7 cellular contexts compared by ENCODE assay signal in genomic region chr22:40176921-40177737, GRCh38. TPM values are rescaled to one million over a fixed set of nuclear protein-coding genes. Genes with fewer than 3 reads are reported as not detected.
A peak's percentile ranks its signal among the peaks of the same experiment; 100 is the strongest.
DNase-seq lines count a peak whose midpoint lies in the region; ATAC-seq and TF ChIP-seq lines count a peak whose summit lies in the region.

No MANE protein-coding gene starts in this region.

- H3K4me3 ChIP-seq in esophagus (ENCODE audit: low read depth in 1 of 2, low read length in 2 of 2), result peak overlapping the region; percentile 31 to 81
- peak overlapping the region; percentile 57 to 92 (median 74) for H3K4me3 ChIP-seq in subcutaneous abdominal adipose tissue (ENCODE audit: low read depth in 1 of 5, low read length in 5 of 5)

- H3K27me3 ChIP-seq in esophagus (ENCODE audit: control insufficient read depth in 1 of 2, insufficient read depth in 2 of 2, low read length in 2 of 2), result no peaks in the 10 kb centered on the region
- H3K27me3 ChIP-seq in subcutaneous abdominal adipose tissue (ENCODE audit: control insufficient read depth in 5 of 5, insufficient read depth in 4 of 5, low read length in 5 of 5), result no peaks in the 10 kb centered on the region

- H3K36me3 ChIP-seq in esophagus (ENCODE audit: control insufficient read depth in 2 of 2, insufficient read depth in 2 of 2, low read length in 1 of 2) (no peaks in the 10 kb centered on the region), subcutaneous abdominal adipose tissue (ENCODE audit: control insufficient read depth in 5 of 5, insufficient read depth in 5 of 5, low read length in 5 of 5) (no peaks in the 10 kb centered on the region)

- peak overlapping the region; percentile 94 to 97 (median 95) for H3K27ac Mint-ChIP-seq in nephron

- no peaks in the 10 kb centered on the region for H3K9me3 Mint-ChIP-seq in nephron

- H3K4me1 Mint-ChIP-seq in nephron, result peaks cover 43% of the 10 kb centered on the region

- WGBS in esophagus, 2 donors, result 9 to 12% methylated on average over 14 of the region's 14 CpGs

- ATAC-seq in GM18867 (IDR thresholded peaks at IDR 0.05; ENCODE audit: unreplicated experiment) (peak; percentile 21), GM21360 (IDR thresholded peaks at IDR 0.05; ENCODE audit: unreplicated experiment) (no peak)

- H3K4me3 Mint-ChIP-seq in nephron, result peak overlapping the region; percentile 86 to 93 (median 92)

- peak overlapping the region; percentile 49 to 89 (median 63) for H3K9ac ChIP-seq in subcutaneous abdominal adipose tissue (ENCODE audit: low read length in 5 of 5)

- H3K9me3 ChIP-seq in esophagus (ENCODE audit: control insufficient read depth in 2 of 2, insufficient read depth in 1 of 2, low read depth in 1 of 2, low read length in 1 of 2) (no peaks in the 10 kb centered on the region), subcutaneous abdominal adipose tissue (ENCODE audit: control insufficient read depth in 5 of 5, low read length in 5 of 5) (no peaks in the 10 kb centered on the region)

- TF ChIP-seq CTCF in nephron (IDR thresholded peaks at IDR 0.05; ENCODE audit: unreplicated experiment in 3 of 3), result no peak

- H3K36me3 Mint-ChIP-seq in nephron (ENCODE audit: low read depth), result no peaks in the 10 kb centered on the region

- DNase-seq in NCI-H748 (lab: John Stamatoyannopoulos, UW; ENCODE audit: unreplicated experiment), result peak; percentile 11
- peak; percentile 78 for DNase-seq in activated CD8-positive, alpha-beta memory T cell treated with anti-CD3 and anti-CD28 coated beads, Interleukin-2, amount 50 U/mL, for 4 hours

- peaks cover 2 to 6% of the 10 kb centered on the region in 2 donors for H3K4me1 ChIP-seq in esophagus (ENCODE audit: control insufficient read depth in 2 of 2, insufficient read depth in 2 of 2, low read length in 1 of 2)
- H3K4me1 ChIP-seq in subcutaneous abdominal adipose tissue (ENCODE audit: control insufficient read depth in 5 of 5, insufficient read depth in 5 of 5, low read length in 5 of 5), result peaks cover 4 to 58% (median 46%) of the 10 kb centered on the region in 5 donors

- H3K27ac ChIP-seq in esophagus (ENCODE audit: low read depth in 2 of 2, low read length in 1 of 2) (peak overlapping the region; percentile 60 to 85), subcutaneous abdominal adipose tissue (ENCODE audit: low read depth, low read length) (peak overlapping the region; percentile 77)

- no peaks in the 10 kb centered on the region for H3K27me3 Mint-ChIP-seq in nephron (ENCODE audit: low read depth)

RNA-seq across cellular contexts. Expression of gene TNRC6B, which starts 0.6 kb away (rescaled TPM):
- polyA plus RNA-seq in esophagus, result 1 to 10 TPM; 2.3 to 8.2 TPM
